In the genomic region with DNA sequence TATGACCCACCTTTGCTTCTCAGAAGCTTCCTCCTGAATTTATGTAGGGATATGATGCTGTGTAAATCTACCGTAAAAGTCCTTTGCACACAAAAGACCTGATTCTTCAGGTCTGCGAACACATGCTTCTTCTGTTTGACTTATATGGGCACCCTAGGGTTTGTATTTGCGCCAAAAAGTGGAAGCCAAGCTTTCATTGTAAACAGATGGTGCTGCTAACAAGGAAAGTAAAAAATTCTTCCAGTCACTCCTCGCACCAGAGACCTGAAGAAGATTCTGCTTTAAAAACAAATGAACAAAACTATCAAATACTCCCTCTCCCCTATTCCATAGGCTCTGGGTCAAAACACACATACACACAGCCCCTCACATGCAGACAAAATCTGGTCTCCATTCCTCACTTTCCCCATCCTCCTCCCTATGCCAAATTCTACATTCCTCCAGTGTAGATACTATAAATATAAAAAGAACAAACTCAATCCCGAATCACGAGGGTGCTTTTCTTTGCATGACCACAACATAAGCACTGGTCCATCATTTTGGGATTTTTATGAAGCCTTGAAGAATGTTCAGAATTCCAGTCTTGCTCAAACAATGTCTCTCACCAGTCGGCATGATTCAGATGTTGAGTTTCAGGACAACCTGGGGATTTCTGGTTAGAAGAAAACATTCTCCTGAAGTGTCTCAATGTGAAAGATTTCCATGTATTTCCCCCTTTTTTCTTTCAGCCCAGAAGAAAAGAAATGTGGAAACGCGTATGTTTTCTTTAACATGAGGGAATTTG, we compare ENCODE assay signal across 17 cellular contexts.
DNase-seq lines count a peak whose midpoint lies in the region; TF ChIP-seq lines count a peak whose summit lies in the region.
"Had no signal": no experiment of that assay in that cellular context is flagged by ENCODE, and none has a peak within 500 bp of the region (broad histone marks: within the 10 kb centered on the region; RNA-seq: fewer than 3 reads in every experiment).

No MANE protein-coding gene starts in this region.

- no peaks in the 10 kb centered on the region for H3K79me2 ChIP-seq in GM23248 (ENCODE audit: insufficient read depth)

- H3K4me2 ChIP-seq in GM23248 (ENCODE audit: unreplicated experiment): peak overlapping the region; percentile 43
- H3K4me2 ChIP-seq: neural progenitor cell had no signal

- peaks cover 12% of the 10 kb centered on the region for H3F3A ChIP-seq in GM23248 (ENCODE audit: insufficient read depth)

- H3K27me3 ChIP-seq in GM23248 (replicated peaks; ENCODE audit: insufficient read depth) (no peaks in the 10 kb centered on the region), brain microvascular endothelial cell (replicated peaks) (no peaks in the 10 kb centered on the region)
- H3K27me3 ChIP-seq: neural progenitor cell, stomach had no signal

- H3K27ac ChIP-seq in GM23248 (peak overlapping the region; percentile 20), brain microvascular endothelial cell (peak overlapping the region; percentile 67)
- H3K27ac ChIP-seq: epithelial cell of prostate, neural progenitor cell, stomach had no signal

- no peak overlapping the region for H3K4me3 ChIP-seq in GM23248
- H3K4me3 ChIP-seq in brain microvascular endothelial cell (ENCODE audit: low read depth, low read length): no peak overlapping the region
- H3K4me3 ChIP-seq: lung, neural progenitor cell, stomach had no signal

- DNase-seq in A172 (ENCODE audit: low spot score) (peak; percentile 49), GM23248 (peak; percentile 74), brain microvascular endothelial cell (peak; percentile 81), glomerular visceral epithelial cell (ENCODE audit: extremely low spot score) (peak; percentile 58), NCI-H1048 (lab: John Stamatoyannopoulos, UW) (no peak), NCI-H1930 (lab: John Stamatoyannopoulos, UW) (no peak), HK-2 (ENCODE audit: unreplicated experiment) (no peak)
- DNase-seq in stimulated activated CD4-positive, alpha-beta T cell treated with anti-CD3 and anti-CD28 coated beads, Interleukin-2, amount 100 ng/mL, for 48 hours: no peak
- DNase-seq: activated naive CD4-positive, alpha-beta T cell treated with anti-CD3 and anti-CD28 coated beads, Interleukin-2, amount 50 U/mL, for 16 hours; DMS153; Karpas-422; NCI-H1694; NCI-H526; stomach had no signal

- H3K36me3 ChIP-seq in GM23248 (ENCODE audit: low read depth) (no peaks in the 10 kb centered on the region), brain microvascular endothelial cell (replicated peaks) (no peaks in the 10 kb centered on the region)
- H3K36me3 ChIP-seq: neural progenitor cell, stomach had no signal

- H2AFZ ChIP-seq in GM23248: no peak overlapping the region

- H4K20me1 ChIP-seq in GM23248 (ENCODE audit: insufficient read depth): no peaks in the 10 kb centered on the region

- peaks cover 26% of the 10 kb centered on the region for H3K4me1 ChIP-seq in GM23248 (ENCODE audit: insufficient read depth)
- H3K4me1 ChIP-seq: stomach had no signal

- no peak overlapping the region for H3K9ac ChIP-seq in GM23248
- H3K9ac ChIP-seq: neural progenitor cell had no signal

- no peak for TF ChIP-seq CTCF in brain microvascular endothelial cell (IDR thresholded peaks at IDR 0.05; ENCODE audit: low read depth, low read length, missing control alignments)

- WGBS in GM23248 (ENCODE audit: low coverage in 1 of 2, low lambda C conversion rate in 2 of 2, missing lambda C conversion rate in 2 of 2), 2 experiments: 40 to 45% methylated on average over 9 of the region's 9 CpGs

- no peaks in the 10 kb centered on the region for H3K9me3 ChIP-seq in GM23248 (ENCODE audit: low read depth)
- H3K9me3 ChIP-seq: stomach had no signal

- in situ Hi-C loops in GM23248 (cut with MboI): no loop called here
- in situ Hi-C loops in brain microvascular endothelial cell (cut with HindIII; ENCODE audit: low pct_ligation_motif_present, low sequenced_read_pairs): no loop called here

- H3K9me2 ChIP-seq in GM23248 (ENCODE audit: insufficient read depth): no peaks in the 10 kb centered on the region

Comparison
In these comparisons a context has a peak if more than half of its experiments do, and no peak if none do; other contexts are left out.
1. DNase-seq: peak in A172 (single experiment), GM23248 (single experiment), brain microvascular endothelial cell (single experiment) and glomerular visceral epithelial cell (single experiment); none in NCI-H1048 (single experiment), NCI-H1930 (0 of 2), stimulated activated CD4-positive, alpha-beta T cell treated with anti-CD3 and anti-CD28 coated beads, Interleukin-2, amount 100 ng/mL, for 48 hours (0 of 2) and HK-2 (single experiment).